Comparison of ENCODE assay signal across 27 cellular contexts in the genomic region with DNA sequence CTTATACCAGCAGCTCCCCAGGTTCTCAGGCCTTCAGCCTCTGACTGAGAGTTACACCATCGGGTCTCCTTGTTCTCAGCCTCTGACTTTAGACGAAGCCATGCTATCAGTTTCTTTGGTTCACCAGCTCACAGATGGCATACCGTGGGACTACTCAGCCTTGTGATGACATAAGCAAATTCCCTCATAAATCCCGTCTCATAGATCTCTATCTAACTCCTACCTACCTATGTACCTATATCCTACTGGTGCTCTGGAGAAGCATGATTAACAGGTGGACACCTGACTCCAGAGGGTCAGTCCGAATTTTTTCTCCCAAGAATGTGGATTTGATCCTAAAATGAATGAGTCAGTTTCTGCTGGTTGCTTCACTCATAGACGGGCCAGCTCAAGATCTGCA.
"Had no signal": no experiment of that assay in that cellular context is flagged by ENCODE, and none has a peak within 500 bp of the region (broad histone marks: within the 10 kb centered on the region; RNA-seq: fewer than 3 reads in every experiment).

No MANE protein-coding gene starts in this region.

- ATAC-seq: foreskin keratinocyte; gastroesophageal sphincter; heart right ventricle; lower lobe of right lung; naive thymus-derived CD8-positive, alpha-beta T cell; sciatic nerve had no signal

- H3K27ac Mint-ChIP-seq: dendritic cell treated with granulocyte-macrophage colony-stimulating factor and Interleukin-4, amounts not matched to agents 40 ng/mL and 50 ng/mL, for 4 days; naive thymus-derived CD8-positive, alpha-beta T cell; stimulated activated effector memory CD8-positive, alpha-beta T cell treated with anti-CD3 and anti-CD28 coated beads, Interleukin-12 subunit alpha, Interleukin-12 subunit beta, amount 100 ng/mL, for 72 hours had no signal

- FAIRE-seq: endothelial cell of umbilical vein, islet of Langerhans had no signal

- H3K27me3 ChIP-seq: colonic mucosa, esophagus muscularis mucosa, gastroesophageal sphincter, heart right ventricle, ovary, stomach, thyroid gland, vagina had no signal

- H3K9me3 Mint-ChIP-seq: dendritic cell treated with granulocyte-macrophage colony-stimulating factor and Interleukin-4, amounts not matched to agents 40 ng/mL and 50 ng/mL, for 4 days; naive thymus-derived CD8-positive, alpha-beta T cell; stimulated activated effector memory CD8-positive, alpha-beta T cell treated with anti-CD3 and anti-CD28 coated beads, Interleukin-12 subunit alpha, Interleukin-12 subunit beta, amount 100 ng/mL, for 72 hours had no signal

- H3K36me3 Mint-ChIP-seq: naive thymus-derived CD8-positive, alpha-beta T cell; stimulated activated effector memory CD8-positive, alpha-beta T cell treated with anti-CD3 and anti-CD28 coated beads, Interleukin-12 subunit alpha, Interleukin-12 subunit beta, amount 100 ng/mL, for 72 hours had no signal

- H3K4me3 ChIP-seq: colonic mucosa, esophagus muscularis mucosa, gastroesophageal sphincter, heart right ventricle, left ventricle myocardium inferior, lower lobe of right lung, ovary, smooth muscle cell, stomach, thyroid gland, vagina had no signal

- H3K4me1 Mint-ChIP-seq: naive thymus-derived CD8-positive, alpha-beta T cell; stimulated activated effector memory CD8-positive, alpha-beta T cell treated with anti-CD3 and anti-CD28 coated beads, Interleukin-12 subunit alpha, Interleukin-12 subunit beta, amount 100 ng/mL, for 72 hours had no signal

- H3K9me3 ChIP-seq: colonic mucosa, esophagus muscularis mucosa, gastroesophageal sphincter, heart right ventricle, left ventricle myocardium inferior, lower lobe of right lung, ovary, stomach, thyroid gland, vagina had no signal

- H3K27ac ChIP-seq: colonic mucosa, esophagus muscularis mucosa, foreskin keratinocyte, gastroesophageal sphincter, heart right ventricle, left ventricle myocardium inferior, lower lobe of right lung, ovary, stomach, thyroid gland, vagina had no signal

- H3K36me3 ChIP-seq: colonic mucosa, esophagus muscularis mucosa, gastroesophageal sphincter, heart right ventricle, left ventricle myocardium inferior, lower lobe of right lung, ovary, stomach, thyroid gland, vagina had no signal

- H3K4me1 ChIP-seq: colonic mucosa, esophagus muscularis mucosa, foreskin keratinocyte, gastroesophageal sphincter, left ventricle myocardium inferior, lower lobe of right lung, stomach, thyroid gland, vagina had no signal

- DNase-seq: colonic mucosa; effector CD8-positive, alpha-beta T cell; foreskin keratinocyte; glutamatergic neuron; heart right ventricle; hippocampal formation; left ventricle myocardium inferior; lower lobe of right lung; naive thymus-derived CD8-positive, alpha-beta T cell; occipital lobe; ovary; stimulated activated CD4-positive, alpha-beta T cell treated with anti-CD3 and anti-CD28 coated beads, Interleukin-12 subunit alpha, Interleukin-12 subunit beta, amount 100 ng/mL, for 4 hours; stimulated activated CD4-positive, alpha-beta T cell treated with anti-CD3 and anti-CD28 coated beads, Interleukin-1b, Interleukin-23, amount 100 ng/mL, for 48 hours; stimulated activated CD4-positive, alpha-beta T cell treated with anti-CD3 and anti-CD28 coated beads, Interleukin-4, amount 100 ng/mL, for 1 hour; stimulated activated naive CD4-positive, alpha-beta T cell treated with Interleukin-2 at 50 U/mL for 16 hours; stomach; thyroid gland; trophoblast cell had no signal

- H3K4me3 Mint-ChIP-seq: dendritic cell treated with granulocyte-macrophage colony-stimulating factor and Interleukin-4, amounts not matched to agents 40 ng/mL and 50 ng/mL, for 4 days; naive thymus-derived CD8-positive, alpha-beta T cell; stimulated activated effector memory CD8-positive, alpha-beta T cell treated with anti-CD3 and anti-CD28 coated beads, Interleukin-12 subunit alpha, Interleukin-12 subunit beta, amount 100 ng/mL, for 72 hours had no signal

- H3K27me3 Mint-ChIP-seq: dendritic cell treated with granulocyte-macrophage colony-stimulating factor and Interleukin-4, amounts not matched to agents 40 ng/mL and 50 ng/mL, for 4 days; naive thymus-derived CD8-positive, alpha-beta T cell had no signal

- H3K4me2 ChIP-seq: smooth muscle cell had no signal
